In genomic region chr17:38353084-38353604, GRCh38 we compare ENCODE assay signal across 8 cellular contexts. TPM values are rescaled to one million over a fixed set of nuclear protein-coding genes. Genes with fewer than 3 reads are reported as not detected.
A peak's percentile ranks its signal among the peaks of the same experiment; 100 is the strongest.
DNase-seq lines count a peak whose midpoint lies in the region; ATAC-seq and TF ChIP-seq lines count a peak whose summit lies in the region.

No MANE protein-coding gene starts in this region.

- no peak for TF ChIP-seq CTCF in GM12875 (IDR thresholded peaks at IDR 0.05; ENCODE audit: borderline replicate concordance, insufficient read depth, low read depth, low read length)
- TF ChIP-seq CTCF in fibroblast of villous mesenchyme (IDR thresholded peaks at IDR 0.05; ENCODE audit: insufficient read depth, low read depth, low read length), result no peak
- TF ChIP-seq CTCF in gastrocnemius medialis (IDR thresholded peaks at IDR 0.05 in 4 of 5, conservative IDR thresholded peaks at IDR 0.05 in 1 of 5), result no peak

- ATAC-seq in gastrocnemius medialis, result peak in 1 of 2 donors; percentile 8
- ATAC-seq in GM19324 (IDR thresholded peaks at IDR 0.05; ENCODE audit: low FRiP score, unreplicated experiment), result no peak
- no peak for ATAC-seq in GM21717 (IDR thresholded peaks at IDR 0.05; ENCODE audit: unreplicated experiment)

- peaks cover 51 to 55% of the 10 kb centered on the region in 2 donors for H3K4me1 ChIP-seq in gastrocnemius medialis

- H3K27ac ChIP-seq in SK-N-MC, result no peak overlapping the region
- H3K27ac ChIP-seq in gastrocnemius medialis, result peak overlapping the region; percentile 84 to 94 (median 90)

- no peaks in the 10 kb centered on the region for H3K9me3 ChIP-seq in SK-N-MC (ENCODE audit: low read depth, low read length)
- no peaks in the 10 kb centered on the region for H3K9me3 ChIP-seq in gastrocnemius medialis

- no peak for DNase-seq in SK-N-MC (ENCODE audit: low read depth, low spot score)
- no peak for DNase-seq in fibroblast of villous mesenchyme (ENCODE audit: low read depth)
- DNase-seq in gastrocnemius medialis, result no peak
- no peak for DNase-seq in dermis blood vessel endothelial cell
- no peak for DNase-seq in NCI-H1694 (lab: John Stamatoyannopoulos, UW)

- no peaks in the 10 kb centered on the region for H3K27me3 ChIP-seq in gastrocnemius medialis

- intact Hi-C loops in gastrocnemius medialis (cut with DNase I; ENCODE audit: low total_unique reads), result no loop called here

- H3K4me3 ChIP-seq in GM12875 (ENCODE audit: low read depth, low read length) (peak overlapping the region; percentile 73), SK-N-MC (peak overlapping the region; percentile 88), fibroblast of villous mesenchyme (ENCODE audit: low read depth, low read length) (peak overlapping the region; percentile 78), gastrocnemius medialis (peak overlapping the region; percentile 70 to 90 (median 78))

- in situ Hi-C loops in gastrocnemius medialis (cut with MboI; ENCODE audit: low sequenced_read_pairs in 4 of 4), result no loop called here

- peak overlapping the region; percentile 81 for H3K9ac ChIP-seq in SK-N-MC (ENCODE audit: insufficient read length)

- H3K36me3 ChIP-seq in SK-N-MC (ENCODE audit: insufficient read depth, low read length) (no peaks in the 10 kb centered on the region), gastrocnemius medialis (no peaks in the 10 kb centered on the region)

- TF ChIP-seq POLR2A in gastrocnemius medialis (IDR thresholded peaks at IDR 0.05), result no peak

RNA-seq across cellular contexts. Expression of gene SOCS7, which starts 1.5 kb away (rescaled TPM):
- total RNA-seq in fibroblast of villous mesenchyme (11.2 and 13.9 TPM in 2 replicates), gastrocnemius medialis (10 to 100 TPM; 16.3 to 19.9 (median 19.5) TPM), dermis blood vessel endothelial cell (7.0 and 8.3 TPM in 2 replicates)

RNA-seq across cellular contexts. Expression of gene GPR179, which starts 9.4 kb away (rescaled TPM):
- total RNA-seq in fibroblast of villous mesenchyme, result under 0.01 TPM in 1 of 2 replicates, not detected in the other
- under 1 TPM; 0.07 to 0.20 (median 0.18) TPM for total RNA-seq in gastrocnemius medialis
- total RNA-seq in dermis blood vessel endothelial cell, result not detected in 2 replicates

RNA-seq across cellular contexts. Expression of gene MRPL45, which starts 56.2 kb away (rescaled TPM):
- total RNA-seq in fibroblast of villous mesenchyme (28.0 and 30.2 TPM in 2 replicates), gastrocnemius medialis (10 to 100 TPM; 48.3 to 64.6 (median 51.2) TPM), dermis blood vessel endothelial cell (37.8 and 39.6 TPM in 2 replicates)
